ENCODE assay signal across 9 cellular contexts in genomic region chr22:29004647-29005371, GRCh38. TPM values are rescaled to one million over a fixed set of nuclear protein-coding genes. Genes with fewer than 3 reads are reported as not detected.
DNase-seq lines count a peak whose midpoint lies in the region; ATAC-seq and TF ChIP-seq lines count a peak whose summit lies in the region.
"Had no signal": no experiment of that assay in that cellular context is flagged by ENCODE, and none has a peak within 500 bp of the region (broad histone marks: within the 10 kb centered on the region; RNA-seq: fewer than 3 reads in every experiment).

No MANE protein-coding gene starts in this region.

- H3K36me3 Mint-ChIP-seq in nephron progenitor cell (ENCODE audit: low read depth) = peaks cover 10% of the 10 kb centered on the region
- no peaks in the 10 kb centered on the region for H3K36me3 Mint-ChIP-seq in activated naive CD8-positive, alpha-beta T cell treated with anti-CD3 and anti-CD28 coated beads for 36 hours
- H3K36me3 Mint-ChIP-seq in activated T-cell treated with anti-CD3 and anti-CD28 coated beads, Interleukin-2, amount 50 U/mL, for 72 hours (ENCODE audit: insufficient read depth in 2 of 2) = no peaks in the 10 kb centered on the region

- H3K4me1 Mint-ChIP-seq in nephron progenitor cell = peaks cover 85% of the 10 kb centered on the region
- H3K4me1 Mint-ChIP-seq in activated naive CD8-positive, alpha-beta T cell treated with anti-CD3 and anti-CD28 coated beads for 36 hours = peaks cover 7% of the 10 kb centered on the region
- H3K4me1 Mint-ChIP-seq in activated T-cell treated with anti-CD3 and anti-CD28 coated beads, Interleukin-2, amount 50 U/mL, for 72 hours (ENCODE audit: low read depth) = peaks cover 4% of the 10 kb centered on the region

- DNase-seq in COLO668 (lab: John Stamatoyannopoulos, UW; ENCODE audit: unreplicated experiment) = peak; percentile 29
- peak; percentile 75 for DNase-seq in NCI-H2029 treated with DMSO at 0.1 percent for 48 hours (lab: John Stamatoyannopoulos, UW)
- DNase-seq in fibroblast of the aortic adventitia (ENCODE audit: low read depth) = peak; percentile 34
- peak; percentile 55 for DNase-seq in nephron progenitor cell
- no peak for DNase-seq in activated naive CD8-positive, alpha-beta T cell treated with anti-CD3 and anti-CD28 coated beads for 36 hours
- no peak for DNase-seq in activated T-cell treated with anti-CD3 and anti-CD28 coated beads, Interleukin-2, amount 50 U/mL, for 72 hours
- no peak for DNase-seq in effector CD8-positive, alpha-beta T cell (lab: John Stamatoyannopoulos, UW)

- ATAC-seq in GM19035 (IDR thresholded peaks at IDR 0.05; ENCODE audit: unreplicated experiment) = no peak
- ATAC-seq in activated T-cell treated with anti-CD3 and anti-CD28 coated beads, Interleukin-2, amount 50 U/mL, for 72 hours (replicated peaks in 1 of 2) = no peak

- H3K4me3 ChIP-seq in fibroblast of the aortic adventitia (ENCODE audit: low read depth, low read length) = no peak overlapping the region

- H3K4me3 Mint-ChIP-seq in nephron progenitor cell = peak overlapping the region; percentile 77
- no peak overlapping the region for H3K4me3 Mint-ChIP-seq in activated naive CD8-positive, alpha-beta T cell treated with anti-CD3 and anti-CD28 coated beads for 36 hours
- no peak overlapping the region for H3K4me3 Mint-ChIP-seq in activated T-cell treated with anti-CD3 and anti-CD28 coated beads, Interleukin-2, amount 50 U/mL, for 72 hours

- TF ChIP-seq CTCF in fibroblast of the aortic adventitia (IDR thresholded peaks at IDR 0.05; ENCODE audit: insufficient read depth, low read length) (no peak), nephron progenitor cell (IDR thresholded peaks at IDR 0.05) (no peak)

- no peaks in the 10 kb centered on the region for H3K9me3 Mint-ChIP-seq in nephron progenitor cell
- H3K9me3 Mint-ChIP-seq in activated naive CD8-positive, alpha-beta T cell treated with anti-CD3 and anti-CD28 coated beads for 36 hours = no peaks in the 10 kb centered on the region
- H3K9me3 Mint-ChIP-seq in activated T-cell treated with anti-CD3 and anti-CD28 coated beads, Interleukin-2, amount 50 U/mL, for 72 hours = no peaks in the 10 kb centered on the region

- peak overlapping the region; percentile 97 for H3K27ac Mint-ChIP-seq in nephron progenitor cell
- H3K27ac Mint-ChIP-seq in activated naive CD8-positive, alpha-beta T cell treated with anti-CD3 and anti-CD28 coated beads for 36 hours = no peak overlapping the region
- no peak overlapping the region for H3K27ac Mint-ChIP-seq in activated T-cell treated with anti-CD3 and anti-CD28 coated beads, Interleukin-2, amount 50 U/mL, for 72 hours

- peaks cover 2% of the 10 kb centered on the region for H3K27me3 Mint-ChIP-seq in nephron progenitor cell (ENCODE audit: low read depth, poor library complexity)
- H3K27me3 Mint-ChIP-seq in activated naive CD8-positive, alpha-beta T cell treated with anti-CD3 and anti-CD28 coated beads for 36 hours = peaks cover 61% of the 10 kb centered on the region
- H3K27me3 Mint-ChIP-seq in activated T-cell treated with anti-CD3 and anti-CD28 coated beads, Interleukin-2, amount 50 U/mL, for 72 hours (ENCODE audit: low read depth) = peaks cover 40% of the 10 kb centered on the region

RNA-seq across cellular contexts. Expression of gene C22orf31, which starts 56.8 kb away (rescaled TPM):
- not detected in 2 replicates for total RNA-seq in fibroblast of the aortic adventitia (ENCODE audit: low replicate concordance)
- not detected for total RNA-seq in activated naive CD8-positive, alpha-beta T cell treated with anti-CD3 and anti-CD28 coated beads for 36 hours
- not detected for total RNA-seq in activated T-cell treated with anti-CD3 and anti-CD28 coated beads, Interleukin-2, amount 50 U/mL, for 72 hours
- total RNA-seq: T-helper 2 cell treated with Interferon-gamma antibody and Interleukin-4, amounts not matched to agents 100 ng/mL and 5 ng/mL, for 36 hours had no signal

Comparison
In these comparisons a context has a peak if more than half of its experiments do, and no peak if none do; other contexts are left out.
1. DNase-seq: peak in COLO668 (single experiment), NCI-H2029 treated with DMSO at 0.1 percent for 48 hours (single experiment), fibroblast of the aortic adventitia (single experiment) and nephron progenitor cell (single experiment); none in activated naive CD8-positive, alpha-beta T cell treated with anti-CD3 and anti-CD28 coated beads for 36 hours (single experiment), activated T-cell treated with anti-CD3 and anti-CD28 coated beads, Interleukin-2, amount 50 U/mL, for 72 hours (0 of 2) and effector CD8-positive, alpha-beta T cell (single experiment).